ENCODE assay signal across 8 cellular contexts in the genomic region with DNA sequence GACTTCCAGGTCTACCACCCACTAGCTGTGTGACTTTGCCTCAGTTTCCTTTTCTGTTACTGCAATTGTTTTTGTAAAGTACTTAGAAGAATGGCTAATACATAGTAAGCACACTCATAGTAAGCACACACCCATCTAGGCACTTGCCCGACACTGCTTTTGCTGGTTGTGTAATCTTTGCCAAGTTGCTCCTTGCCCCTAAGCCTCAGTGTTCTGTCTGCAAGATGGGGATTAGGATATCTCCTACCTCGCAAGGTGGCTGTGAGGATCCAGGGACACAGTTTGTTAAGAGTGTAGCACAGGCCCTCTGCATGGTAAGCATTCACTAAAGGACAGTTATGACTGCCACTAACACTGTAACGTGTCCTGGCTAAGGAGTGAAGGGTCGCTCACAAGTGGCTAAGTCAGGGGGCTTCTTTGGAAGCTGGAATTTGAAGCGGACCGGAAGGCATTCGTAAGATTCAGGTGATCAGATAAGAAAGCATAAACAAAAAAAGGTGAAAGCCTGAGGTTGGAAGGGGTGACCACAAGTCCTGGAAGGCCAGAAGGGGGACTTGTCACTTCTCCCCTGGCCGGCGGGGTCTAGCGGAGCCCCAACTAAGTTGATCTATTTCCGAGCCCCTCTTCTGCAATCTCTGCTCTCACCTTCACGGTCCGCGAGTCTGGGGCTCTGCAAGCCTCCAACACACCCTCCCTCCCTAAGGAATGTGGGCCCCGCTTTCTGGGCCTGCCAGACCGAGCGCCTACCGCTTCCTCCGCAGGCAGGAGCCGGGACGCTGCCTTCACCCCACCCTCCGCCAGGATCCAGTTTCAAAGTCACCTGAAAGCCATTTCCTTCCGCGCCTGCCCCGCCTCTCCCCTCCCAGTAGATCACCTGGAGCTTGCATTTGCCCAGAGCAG. TPM values are rescaled to one million over a fixed set of nuclear protein-coding genes. Genes with fewer than 3 reads are reported as not detected.
DNase-seq lines count a peak whose midpoint lies in the region; ATAC-seq lines count a peak whose summit lies in the region.

No MANE protein-coding gene starts in this region.

- peak overlapping the region; percentile 92 for H3K4me3 Mint-ChIP-seq in T-helper 17 cell
- H3K4me3 Mint-ChIP-seq in stimulated activated naive CD8-positive, alpha-beta T cell treated with anti-CD3 and anti-CD28 coated beads, Interleukin-15, amount 100 ng/mL, for 72 hours, result peak overlapping the region; percentile 61 to 70

- peak overlapping the region; percentile 98 for H3K27ac Mint-ChIP-seq in T-helper 17 cell
- peak overlapping the region in 1 of 2 donors; percentile 74 for H3K27ac Mint-ChIP-seq in stimulated activated naive CD8-positive, alpha-beta T cell treated with anti-CD3 and anti-CD28 coated beads, Interleukin-15, amount 100 ng/mL, for 72 hours

- no peaks in the 10 kb centered on the region for H3K36me3 ChIP-seq in iPS-15b (ENCODE audit: control insufficient read depth, insufficient read depth, low read length)

- peaks cover 46% of the 10 kb centered on the region for H3K4me1 Mint-ChIP-seq in T-helper 17 cell
- H3K4me1 Mint-ChIP-seq in stimulated activated naive CD8-positive, alpha-beta T cell treated with anti-CD3 and anti-CD28 coated beads, Interleukin-15, amount 100 ng/mL, for 72 hours, result peaks cover 25% of the 10 kb centered on the region

- H3K9me3 ChIP-seq in T-helper 17 cell (ENCODE audit: control insufficient read depth, low read length, poor library complexity, severe bottlenecking), result no peaks in the 10 kb centered on the region
- no peaks in the 10 kb centered on the region for H3K9me3 ChIP-seq in iPS-15b (ENCODE audit: control insufficient read depth, insufficient read depth, low read length)

- no peaks in the 10 kb centered on the region for H3K9me3 Mint-ChIP-seq in stimulated activated naive CD8-positive, alpha-beta T cell treated with anti-CD3 and anti-CD28 coated beads, Interleukin-15, amount 100 ng/mL, for 72 hours

- peaks cover 57% of the 10 kb centered on the region for H3K4me1 ChIP-seq in iPS-15b (ENCODE audit: control insufficient read depth, insufficient read depth, low read length)

- peak overlapping the region; percentile 80 for H3K4me3 ChIP-seq in iPS-15b (ENCODE audit: low read depth, low read length)

- peak; percentile 46 for DNase-seq in NCI-H2196 (lab: John Stamatoyannopoulos, UW; ENCODE audit: unreplicated experiment)
- no peak for DNase-seq in NCI-H2196 treated with DMSO at 0.1 percent for 48 hours (lab: John Stamatoyannopoulos, UW; ENCODE audit: unreplicated experiment)
- peak in 2 of 3 donors; percentile 34 to 52 for DNase-seq in T-helper 17 cell
- DNase-seq in stimulated activated naive CD8-positive, alpha-beta T cell treated with anti-CD3 and anti-CD28 coated beads, Interleukin-15, amount 100 ng/mL, for 72 hours, result no peak
- DNase-seq in DMS 273 treated with DMSO at 0.1 percent for 48 hours (lab: John Stamatoyannopoulos, UW), result no peak
- no peak for DNase-seq in SHP77 treated with DMSO at 0.1 percent for 48 hours (lab: John Stamatoyannopoulos, UW)
- no peak for DNase-seq in EL

- H3K9ac ChIP-seq in iPS-15b (ENCODE audit: low read depth, low read length), result no peak overlapping the region

- H3K27me3 Mint-ChIP-seq in T-helper 17 cell, result no peaks in the 10 kb centered on the region
- H3K27me3 Mint-ChIP-seq in stimulated activated naive CD8-positive, alpha-beta T cell treated with anti-CD3 and anti-CD28 coated beads, Interleukin-15, amount 100 ng/mL, for 72 hours, result peaks cover 91% of the 10 kb centered on the region

- peaks cover 15% of the 10 kb centered on the region for H3K27me3 ChIP-seq in iPS-15b (ENCODE audit: control insufficient read depth, insufficient read depth, low read length)

- peaks cover 2% of the 10 kb centered on the region for H3K36me3 Mint-ChIP-seq in T-helper 17 cell (ENCODE audit: low read depth)

- ATAC-seq in T-helper 17 cell, result peak; percentile 17
- ATAC-seq in stimulated activated naive CD8-positive, alpha-beta T cell treated with anti-CD3 and anti-CD28 coated beads, Interleukin-15, amount 100 ng/mL, for 72 hours, result no peak

RNA-seq across cellular contexts. Expression of a gene that starts 1.5 kb away (rescaled TPM):
- total RNA-seq in T-helper 17 cell, result 10 to 100 TPM; 61.4 to 65.5 TPM

Comparison
In these comparisons a context has a peak if more than half of its experiments do, and no peak if none do; other contexts are left out.
1. DNase-seq: peak in NCI-H2196 (single experiment) and T-helper 17 cell (2 of 3); none in NCI-H2196 treated with DMSO at 0.1 percent for 48 hours (single experiment), stimulated activated naive CD8-positive, alpha-beta T cell treated with anti-CD3 and anti-CD28 coated beads, Interleukin-15, amount 100 ng/mL, for 72 hours (0 of 2), DMS 273 treated with DMSO at 0.1 percent for 48 hours (single experiment), SHP77 treated with DMSO at 0.1 percent for 48 hours (single experiment) and EL (single experiment).